In the genomic region with DNA sequence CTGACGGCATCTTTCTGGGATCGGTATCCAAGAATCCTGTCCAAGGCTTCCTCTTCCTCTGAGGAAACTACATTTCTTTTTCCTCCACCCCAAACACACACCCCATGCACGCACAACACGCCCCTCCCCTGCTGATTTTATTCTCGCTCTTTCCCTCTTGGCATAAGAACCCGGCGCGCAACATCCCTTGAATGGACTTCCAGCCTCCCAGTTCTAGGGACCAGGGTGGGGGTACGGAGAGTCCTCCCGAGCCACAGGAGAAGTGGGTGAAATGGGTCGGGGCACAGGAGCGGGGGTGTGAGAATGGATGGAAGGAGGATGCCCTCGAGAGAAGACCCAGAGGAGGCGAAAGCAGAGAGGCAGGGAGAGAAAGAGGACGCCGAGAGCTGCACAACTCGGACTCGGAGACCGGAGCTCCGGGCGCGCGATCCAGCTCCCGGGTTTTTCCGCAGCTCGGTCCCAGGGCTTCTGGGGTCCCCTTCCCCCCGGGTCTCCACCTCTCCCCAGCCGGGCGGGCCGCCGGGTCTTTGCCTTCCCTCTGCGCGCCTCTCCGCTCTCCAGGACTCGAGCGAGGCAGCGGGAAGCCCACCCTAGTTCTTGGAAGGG, we compare ENCODE assay signal across 8 cellular contexts. TPM values are rescaled to one million over a fixed set of nuclear protein-coding genes. Genes with fewer than 3 reads are reported as not detected.
A peak's percentile ranks its signal among the peaks of the same experiment; 100 is the strongest.
DNase-seq lines count a peak whose midpoint lies in the region; ATAC-seq and TF ChIP-seq lines count a peak whose summit lies in the region.

No MANE protein-coding gene starts in this region.

- H3K9me3 ChIP-seq in HUES64 (ENCODE audit: insufficient read depth, low read depth, low read length) (no peaks in the 10 kb centered on the region), WERI-Rb-1 (ENCODE audit: severe bottlenecking) (no peaks in the 10 kb centered on the region), endodermal cell (ENCODE audit: control insufficient read depth, low read length) (no peaks in the 10 kb centered on the region), stomach (no peaks in the 10 kb centered on the region)

- no peak for DNase-seq in BJ (ENCODE audit: low read depth)
- DNase-seq in WERI-Rb-1: peak; percentile 82
- DNase-seq in endodermal cell: peak; percentile 94
- DNase-seq in medulla oblongata (ENCODE audit: extremely low spot score): peak; percentile 61
- peak; percentile 64 for DNase-seq in stomach
- DNase-seq in NCI-H2107 treated with DMSO at 0.1 percent for 48 hours (lab: John Stamatoyannopoulos, UW; ENCODE audit: unreplicated experiment): no peak

- H3K36me3 Mint-ChIP-seq in endodermal cell (ENCODE audit: low read depth): no peaks in the 10 kb centered on the region

- TF ChIP-seq POLR2A in stomach (IDR thresholded peaks at IDR 0.05): no peak

- peak overlapping the region; percentile 71 for H3K4me3 Mint-ChIP-seq in endodermal cell

- H3K27me3 ChIP-seq in BJ (ENCODE audit: control insufficient read depth, insufficient read depth, low read length) (no peaks in the 10 kb centered on the region; the same call in 1 of the 2 replicates), HUES64 (ENCODE audit: insufficient read depth, low read length) (peaks cover 8% of the 10 kb centered on the region), WERI-Rb-1 (ENCODE audit: insufficient read depth, low read depth, severe bottlenecking) (peaks cover 9% of the 10 kb centered on the region), endodermal cell (ENCODE audit: control insufficient read depth, insufficient read depth, low read length, poor library complexity, severe bottlenecking) (peaks cover 43% of the 10 kb centered on the region), stomach (peaks cover 0 to 18% (median 0%) of the 10 kb centered on the region in 3 donors)

- H3K9ac ChIP-seq in HUES64 (ENCODE audit: low read depth, low read length): peak overlapping the region; percentile 75
- H3K9ac ChIP-seq in endodermal cell (ENCODE audit: extremely low read depth, low read length, poor library complexity, severe bottlenecking): peak overlapping the region; percentile 36

- POLR2A ChIA-PET in BJ (lab: Charles Lee): interaction anchor here (0.6 to 1.1 kb wide), 2 partner anchors 11 to 12 kb away, joined by 3 read pairs; no protein-coding TSS in a partner anchor

- ATAC-seq in HG03159 (IDR thresholded peaks at IDR 0.05; ENCODE audit: unreplicated experiment): no peak

- intact Hi-C loops in stomach (cut with DNase I; ENCODE audit: low total_unique reads): no loop called here

- no peak for TF ChIP-seq EP300 in stomach (IDR thresholded peaks at IDR 0.05)

- peaks cover 52% of the 10 kb centered on the region for H3K27me3 Mint-ChIP-seq in endodermal cell (ENCODE audit: insufficient read depth)

- peaks cover 38% of the 10 kb centered on the region for H3K4me1 ChIP-seq in HUES64 (ENCODE audit: insufficient read depth, low read length)
- peaks cover 11% of the 10 kb centered on the region for H3K4me1 ChIP-seq in endodermal cell (ENCODE audit: control insufficient read depth, insufficient read depth, low read length)
- H3K4me1 ChIP-seq in stomach: peaks cover 0 to 47% (median 36%) of the 10 kb centered on the region in 4 donors

- CTCF ChIA-PET in BJ (lab: Yijun Ruan, JAX): interaction anchor here (0.7 to 4.8 kb wide), 9 partner anchors 10 to 1228 kb away, joined by 3 to 25 read pairs (median 3); no protein-coding TSS in a partner anchor

- H3K4me1 Mint-ChIP-seq in endodermal cell: peaks cover 54% of the 10 kb centered on the region

- no peaks in the 10 kb centered on the region for H3K9me3 Mint-ChIP-seq in endodermal cell

- peak overlapping the region; percentile 77 for H3K27ac Mint-ChIP-seq in endodermal cell

- whole genome bisulfite sequencing in HUES64: under 1% methylated on average over 37 of the region's 37 CpGs
- WGBS in endodermal cell (ENCODE audit: insufficient coverage in 1 of 2, insufficient read length in 1 of 2), 2 experiments: 0% methylated on average over 6 to 32 of the region's 37 CpGs
- WGBS in stomach, 5 donors: 0 to 2% (median 1%) methylated on average over 33 to 37 of the region's 37 CpGs

- H3K36me3 ChIP-seq in BJ (ENCODE audit: control insufficient read depth, insufficient read depth, low read length) (no peaks in the 10 kb centered on the region), HUES64 (ENCODE audit: insufficient read depth, low read length) (no peaks in the 10 kb centered on the region), WERI-Rb-1 (no peaks in the 10 kb centered on the region), endodermal cell (ENCODE audit: control insufficient read depth, insufficient read depth, low read length) (no peaks in the 10 kb centered on the region), stomach (no peaks in the 10 kb centered on the region)

- peak overlapping the region; percentile 56 for H3K4me3 ChIP-seq in BJ (ENCODE audit: low read depth, low read length)
- peak overlapping the region; percentile 72 for H3K4me3 ChIP-seq in HUES64 (ENCODE audit: low read length)
- H3K4me3 ChIP-seq in WERI-Rb-1 (ENCODE audit: low read depth, low read length): peak overlapping the region; percentile 70
- H3K4me3 ChIP-seq in endodermal cell (ENCODE audit: low read length): peak overlapping the region; percentile 90
- H3K4me3 ChIP-seq in stomach: peak overlapping the region; percentile 71 to 90 (median 73)

- TF ChIP-seq CTCF in BJ (IDR thresholded peaks at IDR 0.05; ENCODE audit: insufficient read depth, low read depth, low read length) (no peak), WERI-Rb-1 (IDR thresholded peaks at IDR 0.05; ENCODE audit: low read depth, low read length) (no peak), endodermal cell (conservative IDR thresholded peaks at IDR 0.05) (no peak), stomach (IDR thresholded peaks at IDR 0.05) (no peak)

- H3K27ac ChIP-seq in HUES64 (ENCODE audit: low read depth, low read length): peak overlapping the region; percentile 80; the same call in 1 of the 2 replicates
- peak overlapping the region; percentile 58 for H3K27ac ChIP-seq in WERI-Rb-1
- H3K27ac ChIP-seq in endodermal cell (ENCODE audit: low read depth, low read length): peak overlapping the region; percentile 65
- peak overlapping the region; percentile 78 to 91 (median 83) for H3K27ac ChIP-seq in stomach

RNA-seq across cellular contexts. Expression of gene LARGE1, which starts 1.4 kb away (rescaled TPM):
- 5.4 and 8.5 TPM in 2 replicates for polyA plus RNA-seq in BJ (2011; rRNA removed)
- 9.8 and 12.9 TPM in 2 replicates for polyA minus RNA-seq in BJ (2011; rRNA and poly(A)+ RNA removed)
- polyA plus RNA-seq in HUES64 (2013, experiment 1 of 2): 28.9 TPM
- 30.0 TPM for polyA plus RNA-seq in HUES64 (2013, experiment 2 of 2)
- total RNA-seq in endodermal cell: 10 to 100 TPM; 17.5 to 24.3 TPM
- polyA plus RNA-seq in endodermal cell (2013, experiment 1 of 2): 24.3 TPM
- 24.5 TPM for polyA plus RNA-seq in endodermal cell (2013, experiment 2 of 2)
- total RNA-seq in stomach: 100 to 1,000 TPM in 2 of 5 donors, 10 to 100 TPM in 3; 36.9 to 110 (median 86.6) TPM
- polyA plus RNA-seq in stomach: 1 to 10 TPM; 3.5 to 7.8 (median 4.6) TPM

Comparison
In these comparisons a context has a peak if more than half of its experiments do, and no peak if none do; other contexts are left out.
1. DNase-seq: peak in WERI-Rb-1 (single experiment), endodermal cell (single experiment), medulla oblongata (single experiment) and stomach (single experiment); none in BJ (single experiment) and NCI-H2107 treated with DMSO at 0.1 percent for 48 hours (single experiment).
2. Peak in every context shown above with its lines, with median percentiles within 50 percentile points of each other: H3K4me3 ChIP-seq and H3K27ac ChIP-seq.